17 cellular contexts compared by ENCODE assay signal in genomic region chr10:7433861-7434260, GRCh38. TPM values are rescaled to one million over a fixed set of nuclear protein-coding genes. Genes with fewer than 3 reads are reported as not detected.
DNase-seq lines count a peak whose midpoint lies in the region; ATAC-seq and TF ChIP-seq lines count a peak whose summit lies in the region.
"Had no signal": no experiment of that assay in that cellular context is flagged by ENCODE, and none has a peak within 500 bp of the region (broad histone marks: within the 10 kb centered on the region; RNA-seq: fewer than 3 reads in every experiment).

No MANE protein-coding gene starts in this region.

- H3K4me3 Mint-ChIP-seq in endodermal cell: no peak overlapping the region
- H3K4me3 Mint-ChIP-seq in neural progenitor cell: no peak overlapping the region
- H3K4me3 Mint-ChIP-seq: CD4-positive, CD25-positive, alpha-beta regulatory T cell had no signal

- no peaks in the 10 kb centered on the region for H4K20me1 ChIP-seq in BLaER1 treated with 17β-estradiol and CSF1 and Interleukin-3, amounts not matched to agents 10 nM and 100 nM
- no peaks in the 10 kb centered on the region for H4K20me1 ChIP-seq in neural progenitor cell (ENCODE audit: low read depth)

- ATAC-seq in RWPE2 (ENCODE audit: low read depth) (no peak), left colon (no peak), gastrocnemius medialis (no peak)

- H3K36me3 ChIP-seq in BLaER1 treated with 17β-estradiol and CSF1 and Interleukin-3, amounts not matched to agents 10 nM and 100 nM: no peaks in the 10 kb centered on the region
- H3K36me3 ChIP-seq in RWPE2 (ENCODE audit: low read depth) (no peaks in the 10 kb centered on the region), endodermal cell (ENCODE audit: control insufficient read depth, insufficient read depth, low read length) (no peaks in the 10 kb centered on the region), neural progenitor cell (no peaks in the 10 kb centered on the region), gastrocnemius medialis (no peaks in the 10 kb centered on the region)
- H3K36me3 ChIP-seq: Peyer's patch had no signal

- in situ Hi-C loops in gastrocnemius medialis (cut with MboI; ENCODE audit: low sequenced_read_pairs in 4 of 4): no loop called here

- H3K4me3 ChIP-seq in BLaER1 treated with 17β-estradiol and CSF1 and Interleukin-3, amounts not matched to agents 10 nM and 100 nM: no peak overlapping the region
- H3K4me3 ChIP-seq in RWPE2 (ENCODE audit: severe bottlenecking): peak overlapping the region; percentile 6
- H3K4me3 ChIP-seq in endodermal cell (ENCODE audit: low read length): no peak overlapping the region
- H3K4me3 ChIP-seq in neural progenitor cell: no peak overlapping the region
- peak overlapping the region in 1 of 4 donors; percentile 8 for H3K4me3 ChIP-seq in gastrocnemius medialis
- H3K4me3 ChIP-seq: Peyer's patch had no signal

- H3K4me2 ChIP-seq in BLaER1 treated with 17β-estradiol and CSF1 and Interleukin-3, amounts not matched to agents 10 nM and 100 nM: peak overlapping the region in 10 of 11 experiments; percentile 4 to 44 (median 27); a peak in 12 of 22 replicates
- peak overlapping the region; percentile 33 for H3K4me2 ChIP-seq in neural progenitor cell

- H3K36me3 Mint-ChIP-seq in endodermal cell (ENCODE audit: low read depth) (no peaks in the 10 kb centered on the region), neural progenitor cell (no peaks in the 10 kb centered on the region)
- H3K36me3 Mint-ChIP-seq: CD4-positive, CD25-positive, alpha-beta regulatory T cell had no signal

- peaks cover 19 to 43% (median 31%) of the 10 kb centered on the region in 10 experiments for H3K4me1 ChIP-seq in BLaER1 treated with 17β-estradiol and CSF1 and Interleukin-3, amounts not matched to agents 10 nM and 100 nM
- H3K4me1 ChIP-seq in RWPE2 (ENCODE audit: insufficient read depth, poor library complexity, severe bottlenecking) (peaks cover 5% of the 10 kb centered on the region), endodermal cell (ENCODE audit: control insufficient read depth, insufficient read depth, low read length) (no peaks in the 10 kb centered on the region), neural progenitor cell (peaks cover 9% of the 10 kb centered on the region), gastrocnemius medialis (peaks cover 0 to 3% of the 10 kb centered on the region in 2 donors)
- H3K4me1 ChIP-seq: Peyer's patch had no signal

- no peak for TF ChIP-seq POLR2A in gastrocnemius medialis (IDR thresholded peaks at IDR 0.05)

- H2AFZ ChIP-seq in neural progenitor cell (replicated peaks): peak overlapping the region; percentile 66

- no peak overlapping the region for H3K27ac Mint-ChIP-seq in endodermal cell
- H3K27ac Mint-ChIP-seq in neural progenitor cell: peak overlapping the region; percentile 86
- H3K27ac Mint-ChIP-seq: CD4-positive, CD25-positive, alpha-beta regulatory T cell had no signal

- 83 to 97% methylated on average over 4 to 8 of the region's 8 CpGs for WGBS in endodermal cell (ENCODE audit: insufficient coverage in 1 of 2, insufficient read length in 1 of 2), 2 experiments

- H3K27ac ChIP-seq in BLaER1 treated with 17β-estradiol and CSF1 and Interleukin-3, amounts not matched to agents 10 nM and 100 nM: no peak overlapping the region
- H3K27ac ChIP-seq in RWPE2 (ENCODE audit: poor library complexity, severe bottlenecking) (no peak overlapping the region), endodermal cell (ENCODE audit: low read depth, low read length) (peak overlapping the region; percentile 27), neural progenitor cell (no peak overlapping the region), gastrocnemius medialis (no peak overlapping the region)
- H3K27ac ChIP-seq: Peyer's patch had no signal

- peaks cover 7% of the 10 kb centered on the region for H3K27me3 Mint-ChIP-seq in endodermal cell (ENCODE audit: insufficient read depth)
- peaks cover 2% of the 10 kb centered on the region for H3K27me3 Mint-ChIP-seq in neural progenitor cell (ENCODE audit: insufficient read depth, low read depth)

- TF ChIP-seq CTCF in RWPE2 (IDR thresholded peaks at IDR 0.05; ENCODE audit: poor library complexity, severe bottlenecking) (no peak), endodermal cell (conservative IDR thresholded peaks at IDR 0.05) (no peak), neural progenitor cell (IDR thresholded peaks at IDR 0.05) (no peak), gastrocnemius medialis (IDR thresholded peaks at IDR 0.05 in 4 of 5, conservative IDR thresholded peaks at IDR 0.05 in 1 of 5) (no peak)

- no peak overlapping the region for H3K9ac ChIP-seq in BLaER1 treated with 17β-estradiol and CSF1 and Interleukin-3, amounts not matched to agents 10 nM and 100 nM
- H3K9ac ChIP-seq in endodermal cell (ENCODE audit: extremely low read depth, low read length, poor library complexity, severe bottlenecking) (no peak overlapping the region), neural progenitor cell (no peak overlapping the region)

- intact Hi-C loops in left colon (cut with DNase I, micrococcal nuclease): no loop called here
- intact Hi-C loops in gastrocnemius medialis (cut with DNase I; ENCODE audit: low total_unique reads): no loop called here

- no peaks in the 10 kb centered on the region for H3K27me3 ChIP-seq in BLaER1 treated with 17β-estradiol and CSF1 and Interleukin-3, amounts not matched to agents 10 nM and 100 nM
- H3K27me3 ChIP-seq in RWPE2 (ENCODE audit: insufficient read depth, poor library complexity, severe bottlenecking) (peaks cover 19% of the 10 kb centered on the region), endodermal cell (ENCODE audit: control insufficient read depth, insufficient read depth, low read length, poor library complexity, severe bottlenecking) (no peaks in the 10 kb centered on the region), neural progenitor cell (no peaks in the 10 kb centered on the region), gastrocnemius medialis (no peaks in the 10 kb centered on the region)
- H3K27me3 ChIP-seq: Peyer's patch had no signal

- no peaks in the 10 kb centered on the region for H3K9me3 Mint-ChIP-seq in endodermal cell
- H3K9me3 Mint-ChIP-seq in neural progenitor cell: peaks cover 5% of the 10 kb centered on the region

- peaks cover 13% of the 10 kb centered on the region for H3K4me1 Mint-ChIP-seq in endodermal cell
- H3K4me1 Mint-ChIP-seq in neural progenitor cell: peaks cover 25% of the 10 kb centered on the region

- H3K9me3 ChIP-seq in BLaER1 treated with 17β-estradiol and CSF1 and Interleukin-3, amounts not matched to agents 10 nM and 100 nM (replicated peaks in 1 of 11): no peaks in the 10 kb centered on the region
- H3K9me3 ChIP-seq in RWPE2 (ENCODE audit: severe bottlenecking): no peaks in the 10 kb centered on the region
- no peaks in the 10 kb centered on the region for H3K9me3 ChIP-seq in endodermal cell (ENCODE audit: control insufficient read depth, low read length)
- H3K9me3 ChIP-seq in neural progenitor cell (ENCODE audit: low read depth): no peaks in the 10 kb centered on the region
- H3K9me3 ChIP-seq in gastrocnemius medialis: no peaks in the 10 kb centered on the region
- H3K9me3 ChIP-seq: Peyer's patch had no signal

- no peaks in the 10 kb centered on the region for H3K79me2 ChIP-seq in neural progenitor cell (ENCODE audit: low read depth)

- DNase-seq in RWPE2 (ENCODE audit: low spot score): no peak
- DNase-seq in endodermal cell: no peak
- DNase-seq in neural progenitor cell (ENCODE audit: low spot score): no peak
- no peak for DNase-seq in medulla oblongata (ENCODE audit: extremely low spot score)
- no peak for DNase-seq in T-helper 2 cell
- no peak for DNase-seq in left colon
- no peak for DNase-seq in gastrocnemius medialis
- DNase-seq: Calu3; CD4-positive, CD25-positive, alpha-beta regulatory T cell; DMS79 treated with DMSO at 0.1 percent for 48 hours; GDM1; GOT3; KG1; NCI-H446; Peyer's patch; SIG-M5 had no signal

- H3F3A ChIP-seq in neural progenitor cell (ENCODE audit: low read depth): no peaks in the 10 kb centered on the region

RNA-seq across cellular contexts. Expression of gene SFMBT2, which starts 23.0 kb away (rescaled TPM):
- total RNA-seq in endodermal cell (1 to 10 TPM; 3.9 to 5.3 TPM), neural progenitor cell (ENCODE audit: low replicate concordance) (1.8 and 2.6 TPM in 2 replicates), left colon (1 to 10 TPM; 3.4 to 7.5 TPM), gastrocnemius medialis (1 to 10 TPM; 1.1 to 6.9 (median 2.1) TPM)
- polyA plus RNA-seq in endodermal cell (2013, experiment 1 of 2): 3.0 TPM
- polyA plus RNA-seq in endodermal cell (2013, experiment 2 of 2): 2.6 TPM
